ENCODE assay signal across 1 cellular context in genomic region chr10:70442332-70442988, GRCh38.
TF ChIP-seq lines count a peak whose summit lies in the region.

No MANE protein-coding gene starts in this region.

TF ChIP-seq in HepG2, 621 proteins besides CTCF, POLR2A, EP300 and RAD21 (continues in another document):
- TF ChIP-seq SALL1 (CRISPR knock-in tag; IDR thresholded peaks at IDR 0.05) = peak; percentile 42; the same call in 1 of the 2 replicates
- no peak for TF ChIP-seq ATF6 (CRISPR knock-in tag; conservative IDR thresholded peaks at IDR 0.05)
- no peak for TF ChIP-seq ZNF816 (CRISPR knock-in tag; IDR thresholded peaks at IDR 0.05; ENCODE audit: borderline replicate concordance)
- no peak for TF ChIP-seq POLR2AphosphoS2 (IDR thresholded peaks at IDR 0.05; ENCODE audit: low read depth, low read length)
- TF ChIP-seq ZNF782 (CRISPR knock-in tag; IDR thresholded peaks at IDR 0.05; ENCODE audit: borderline replicate concordance) = no peak
- no peak for TF ChIP-seq NONO (IDR thresholded peaks at IDR 0.05)
- TF ChIP-seq NONO (CRISPR knock-in tag; conservative IDR thresholded peaks at IDR 0.05) = no peak
- no peak for TF ChIP-seq SOX6 (IDR thresholded peaks at IDR 0.05)
- TF ChIP-seq SOX6 (CRISPR knock-in tag; IDR thresholded peaks at IDR 0.05) = peak; percentile 78
- TF ChIP-seq DMAP1 (CRISPR knock-in tag; IDR thresholded peaks at IDR 0.05) = no peak
- TF ChIP-seq CBX5 (CRISPR knock-in tag; IDR thresholded peaks at IDR 0.05; ENCODE audit: borderline replicate concordance) = no peak
- TF ChIP-seq TBX2 (CRISPR knock-in tag; IDR thresholded peaks at IDR 0.05; ENCODE audit: borderline replicate concordance) = peak; percentile 85; the same call in 1 of the 2 replicates
- TF ChIP-seq GLMP (CRISPR knock-in tag; IDR thresholded peaks at IDR 0.05; ENCODE audit: borderline replicate concordance) = no peak
- TF ChIP-seq KDM6A (CRISPR knock-in tag; IDR thresholded peaks at IDR 0.05; ENCODE audit: low read depth) = peak; percentile 45; the same call in 1 of the 2 replicates
- TF ChIP-seq PAXIP1 (CRISPR knock-in tag; conservative IDR thresholded peaks at IDR 0.05) = peak; percentile 82
- TF ChIP-seq CREM (IDR thresholded peaks at IDR 0.05) = peak; percentile 61; the same call in 1 of the 2 replicates
- TF ChIP-seq CREM (CRISPR knock-in tag; IDR thresholded peaks at IDR 0.05) = no peak
- peak; percentile 64 for TF ChIP-seq HOXA3 (CRISPR knock-in tag; IDR thresholded peaks at IDR 0.05)
- TF ChIP-seq ARID5B (CRISPR knock-in tag; IDR thresholded peaks at IDR 0.05) = peak; percentile 78
- no peak for TF ChIP-seq GATAD1 (CRISPR knock-in tag; IDR thresholded peaks at IDR 0.05)
- TF ChIP-seq ZFP36L1 (CRISPR knock-in tag; IDR thresholded peaks at IDR 0.05) = no peak
- no peak for TF ChIP-seq FOSL1 (CRISPR knock-in tag; IDR thresholded peaks at IDR 0.05; ENCODE audit: borderline replicate concordance)
- TF ChIP-seq NCOR1 (IDR thresholded peaks at IDR 0.05; ENCODE audit: borderline replicate concordance, low read length) = peak; percentile 31; the same call in 1 of the 2 replicates
- TF ChIP-seq HNF4A (CRISPR knock-in tag; IDR thresholded peaks at IDR 0.05) = peak; percentile 81
- TF ChIP-seq ZNF740 (CRISPR knock-in tag; IDR thresholded peaks at IDR 0.05) = peak; percentile 33; the same call in 1 of the 2 replicates
- peak; percentile 28; the same call in 1 of the 2 replicates for TF ChIP-seq ATF2 (CRISPR knock-in tag; IDR thresholded peaks at IDR 0.05)
- no peak for TF ChIP-seq CERS6 (CRISPR knock-in tag; IDR thresholded peaks at IDR 0.05)
- TF ChIP-seq KLF13 (CRISPR knock-in tag; IDR thresholded peaks at IDR 0.05) = no peak
- TF ChIP-seq NCOA2 (CRISPR knock-in tag; IDR thresholded peaks at IDR 0.05) = peak; percentile 55; the same call in 1 of the 2 replicates
- peak; percentile 52; the same call in 1 of the 2 replicates for TF ChIP-seq SIX4 (CRISPR knock-in tag; IDR thresholded peaks at IDR 0.05)
- no peak for TF ChIP-seq MAFF (IDR thresholded peaks at IDR 0.05; ENCODE audit: low read depth, low read length)
- no peak for TF ChIP-seq ZNF781 (CRISPR knock-in tag; IDR thresholded peaks at IDR 0.05; ENCODE audit: borderline replicate concordance, not compliant biosample characterization)
- 0 out of 2 replicates have a peak, but pooled peaks have one; percentile 43 for TF ChIP-seq AHDC1 (CRISPR knock-in tag; IDR thresholded peaks at IDR 0.05; ENCODE audit: borderline replicate concordance)
- no peak for TF ChIP-seq ARNT (IDR thresholded peaks at IDR 0.05)
- no peak for TF ChIP-seq BRCA1 (CRISPR knock-in tag; IDR thresholded peaks at IDR 0.05)
- TF ChIP-seq IRX3 (CRISPR knock-in tag; IDR thresholded peaks at IDR 0.05; ENCODE audit: borderline replicate concordance, low read depth) = no peak
